ENCODE assay signal across 9 cellular contexts in genomic region chr9:95505072-95505471, GRCh38. TPM values are rescaled to one million over a fixed set of nuclear protein-coding genes. Genes with fewer than 3 reads are reported as not detected.
A peak's percentile ranks its signal among the peaks of the same experiment; 100 is the strongest.
DNase-seq lines count a peak whose midpoint lies in the region; ATAC-seq and TF ChIP-seq lines count a peak whose summit lies in the region.
"Had no signal": no experiment of that assay in that cellular context is flagged by ENCODE, and none has a peak within 500 bp of the region (broad histone marks: within the 10 kb centered on the region; RNA-seq: fewer than 3 reads in every experiment).

No MANE protein-coding gene starts in this region.

- no peaks in the 10 kb centered on the region for H3K27me3 ChIP-seq in parathyroid adenoma (ENCODE audit: control insufficient read depth, insufficient read depth, low read length)
- H3K27me3 ChIP-seq: adrenal gland had no signal

- H3K79me2 ChIP-seq in parathyroid adenoma: no peaks in the 10 kb centered on the region

- no peaks in the 10 kb centered on the region for H3K36me3 ChIP-seq in parathyroid adenoma (ENCODE audit: control insufficient read depth, insufficient read depth, low read length)
- H3K36me3 ChIP-seq: adrenal gland had no signal

- BruUV-seq in Calu3 (replicated peaks; lab: Mats Ljungman, UMichigan): TSS peak; percentile 37

- H3K4me1 Mint-ChIP-seq in Calu3 (ENCODE audit: low read depth, unreplicated experiment) (peaks cover 16% of the 10 kb centered on the region), endothelial cell (ENCODE audit: unreplicated experiment) (peaks cover 22% of the 10 kb centered on the region)

- no peaks in the 10 kb centered on the region for H3K9me3 Mint-ChIP-seq in Calu3 (ENCODE audit: low read depth, unreplicated experiment)
- no peaks in the 10 kb centered on the region for H3K9me3 Mint-ChIP-seq in endothelial cell (ENCODE audit: unreplicated experiment)

- TF ChIP-seq CTCF in Calu3 (IDR thresholded peaks at IDR 0.05; ENCODE audit: unreplicated experiment) (no peak), endothelial cell (IDR thresholded peaks at IDR 0.05; ENCODE audit: unreplicated experiment) (no peak), parathyroid adenoma (IDR thresholded peaks at IDR 0.05) (no peak)

- H3K4me3 ChIP-seq in parathyroid adenoma (ENCODE audit: low read depth, low read length): no peak overlapping the region

- H3K4me3 Mint-ChIP-seq in Calu3 (ENCODE audit: low read depth, unreplicated experiment) (peak overlapping the region; percentile 88), endothelial cell (ENCODE audit: unreplicated experiment) (peak overlapping the region; percentile 94)

- peak overlapping the region; percentile 56 for H3K4me2 ChIP-seq in parathyroid adenoma (ENCODE audit: low read length)

- CTCF ChIA-PET in Calu3 (lab: Charles Lee): no interaction called here

- H3K9ac ChIP-seq in parathyroid adenoma: no peak overlapping the region

- intact Hi-C loops in Calu3 (cut with micrococcal nuclease; ENCODE audit: unreplicated experiment): no loop called here

- H3K27ac Mint-ChIP-seq in Calu3 (ENCODE audit: unreplicated experiment): no peak overlapping the region
- peak overlapping the region; percentile 83 for H3K27ac Mint-ChIP-seq in endothelial cell (ENCODE audit: unreplicated experiment)

- H3K36me3 Mint-ChIP-seq in Calu3 (ENCODE audit: insufficient read depth, unreplicated experiment) (peaks cover 49% of the 10 kb centered on the region), endothelial cell (ENCODE audit: low read depth, unreplicated experiment) (peaks cover 15% of the 10 kb centered on the region)

- H3K9me3 ChIP-seq in parathyroid adenoma (ENCODE audit: control insufficient read depth, low read length): no peaks in the 10 kb centered on the region
- H3K9me3 ChIP-seq: adrenal gland had no signal

- no peaks in the 10 kb centered on the region for H3K27me3 Mint-ChIP-seq in Calu3 (ENCODE audit: unreplicated experiment)
- H3K27me3 Mint-ChIP-seq in endothelial cell (ENCODE audit: unreplicated experiment): peaks cover 13% of the 10 kb centered on the region

- no peaks in the 10 kb centered on the region for H3K4me1 ChIP-seq in parathyroid adenoma

- no peak for ATAC-seq in GM21786 (IDR thresholded peaks at IDR 0.05; ENCODE audit: unreplicated experiment)

- H3K27ac ChIP-seq in parathyroid adenoma (no peak overlapping the region), caudate nucleus (ENCODE audit: low read depth, low read length) (no peak overlapping the region)

- no peak overlapping the region for H2AFZ ChIP-seq in parathyroid adenoma

- DNase-seq in Calu3 (no peak), NCI-H69 (lab: John Stamatoyannopoulos, UW) (peak; percentile 44), endothelial cell (ENCODE audit: low spot score) (no peak), occipital lobe (lab: John Stamatoyannopoulos, UW) (no peak), NCI-H2081 (lab: John Stamatoyannopoulos, UW) (no peak), caudate nucleus (lab: John Stamatoyannopoulos, UW) (no peak)

RNA-seq across cellular contexts. Expression of gene PTCH1, which starts 11.7 kb away (rescaled TPM):
- 7.6 and 9.5 TPM in 2 replicates for total RNA-seq in Calu3 (2022)
- total RNA-seq in endothelial cell (ENCODE audit: unreplicated experiment): 24.1 TPM
- total RNA-seq in occipital lobe: 8.3 TPM
